Comparison of ENCODE assay signal across 9 cellular contexts in the genomic region with DNA sequence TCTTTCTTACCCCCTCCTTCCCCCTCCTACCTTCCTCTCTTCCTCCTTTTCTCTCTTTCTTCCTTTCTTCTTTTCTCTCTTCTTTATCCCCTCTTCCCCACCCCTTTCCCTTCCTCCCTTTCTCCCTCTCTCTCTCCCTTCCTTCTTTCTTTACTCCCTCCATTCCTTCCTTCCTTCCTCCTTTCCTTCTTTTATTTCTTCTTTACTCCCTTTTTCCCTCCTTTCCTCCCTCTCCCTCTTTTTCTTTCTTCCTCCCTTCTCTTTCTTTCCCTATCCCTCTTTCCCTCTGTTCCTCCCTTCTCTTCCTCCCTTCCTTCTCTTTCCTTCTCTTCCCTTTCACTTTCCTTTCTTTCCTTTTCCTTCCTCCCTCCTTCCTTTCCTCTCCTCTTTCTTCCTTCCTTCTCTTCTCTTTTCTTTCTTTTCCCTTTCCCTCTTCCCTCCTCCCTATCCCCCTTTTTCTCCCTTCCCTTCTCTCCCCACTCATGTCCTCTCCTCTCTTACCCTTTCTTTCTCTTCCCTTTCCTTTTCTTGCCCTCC.
"Had no signal": no experiment of that assay in that cellular context is flagged by ENCODE, and none has a peak within 500 bp of the region (broad histone marks: within the 10 kb centered on the region; RNA-seq: fewer than 3 reads in every experiment).

No MANE protein-coding gene starts in this region.

- H3K4me3 Mint-ChIP-seq: GM23338, H9, HFFc6 had no signal

- H3K27ac ChIP-seq: HL-60 had no signal

- H3K4me2 ChIP-seq: GM23338 had no signal

- FAIRE-seq: H1, H54 had no signal

- H2AFZ ChIP-seq: GM23338 had no signal

- H3K4me3 ChIP-seq: GM23338 had no signal

- H3K9me3 Mint-ChIP-seq: GM23338, HFFc6 had no signal

- DNase-seq: H9, HCEC 1CT, HFFc6, IMR-90, KBM-7 had no signal

- H3K27ac Mint-ChIP-seq: GM23338, H9, HFFc6 had no signal

- ATAC-seq: GM23338 had no signal
